In the genomic region with DNA sequence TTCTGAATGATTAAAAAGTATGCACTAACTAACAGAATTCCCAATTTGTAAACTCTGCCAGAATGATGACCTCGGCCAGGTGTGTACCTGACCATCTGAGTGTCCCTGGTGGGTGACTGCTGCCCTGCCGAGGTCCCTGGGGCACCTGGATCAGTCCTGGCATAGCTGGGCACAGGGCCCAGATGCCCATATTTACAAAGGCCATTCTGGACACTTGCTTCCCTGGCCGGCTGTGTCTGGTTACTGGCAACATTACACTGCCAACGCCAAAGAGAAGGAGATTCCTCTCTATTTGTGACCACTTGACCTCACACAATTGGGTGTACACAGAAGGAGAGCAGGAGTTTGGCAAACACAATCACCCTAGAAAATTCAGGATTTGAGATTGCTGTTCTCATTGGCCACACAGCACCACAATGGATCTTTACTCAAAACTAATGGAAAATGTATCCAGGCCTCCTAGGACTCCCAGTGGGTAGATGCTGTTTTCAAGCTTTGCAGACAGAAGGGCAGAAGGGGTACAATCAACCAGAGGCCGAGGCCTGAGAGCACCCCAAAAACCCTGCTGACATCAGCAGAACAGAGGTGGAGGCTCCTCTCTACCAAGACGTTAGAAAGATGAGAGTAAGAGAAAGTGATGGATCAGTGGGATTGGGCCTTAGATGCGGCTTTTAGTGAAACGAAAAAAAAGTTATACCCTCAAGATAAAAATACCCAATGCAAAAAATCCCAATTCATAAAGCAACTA, we compare ENCODE assay signal across 20 cellular contexts. TPM values are rescaled to one million over a fixed set of nuclear protein-coding genes. Genes with fewer than 3 reads are reported as not detected.
A peak's percentile ranks its signal among the peaks of the same experiment; 100 is the strongest.
DNase-seq lines count a peak whose midpoint lies in the region; ATAC-seq, FAIRE-seq and TF ChIP-seq lines count a peak whose summit lies in the region.
"Had no signal": no experiment of that assay in that cellular context is flagged by ENCODE, and none has a peak within 500 bp of the region (broad histone marks: within the 10 kb centered on the region; RNA-seq: fewer than 3 reads in every experiment).

No MANE protein-coding gene starts in this region.

- ATAC-seq in A549 (no peak), HG03045 (IDR thresholded peaks at IDR 0.05; ENCODE audit: unreplicated experiment) (no peak), mucosa of descending colon (no peak)
- ATAC-seq: GM23338, HCT116 had no signal

- H3K27ac ChIP-seq in A549 (no peak overlapping the region), osteoblast (ENCODE audit: low read depth, low read length) (no peak overlapping the region)

- H2AFZ ChIP-seq in osteoblast (ENCODE audit: low read length), result no peak overlapping the region
- H2AFZ ChIP-seq: GM23338 had no signal

- no peak overlapping the region for H3K4me3 ChIP-seq in A549
- no peak overlapping the region for H3K4me3 ChIP-seq in osteoblast (ENCODE audit: insufficient read depth, low read length)
- no peak overlapping the region for H3K4me3 ChIP-seq in mucosa of descending colon
- H3K4me3 ChIP-seq: GM23338 had no signal

- TF ChIP-seq RAD21 in A549 (conservative IDR thresholded peaks at IDR 0.05 in 1 of 2, IDR thresholded peaks at IDR 0.05 in 1 of 2), result no peak

- WGBS in A549 (ENCODE audit: missing lambda C conversion rate), result 32% methylated on average over 8 of the region's 8 CpGs

- intact Hi-C loops in mucosa of descending colon (cut with DNase I, micrococcal nuclease), result no loop called here

- H3K9me3 ChIP-seq in A549 (no peaks in the 10 kb centered on the region), osteoblast (ENCODE audit: low read depth, low read length) (no peaks in the 10 kb centered on the region), mucosa of descending colon (no peaks in the 10 kb centered on the region)
- H3K9me3 ChIP-seq: BE2C had no signal

- TF ChIP-seq CTCF in A549 (IDR thresholded peaks at IDR 0.05) (no peak), osteoblast (IDR thresholded peaks at IDR 0.05; ENCODE audit: extremely low read depth, low read depth, low read length) (no peak), mucosa of descending colon (IDR thresholded peaks at IDR 0.05) (no peak)

- no peaks in the 10 kb centered on the region for H3K79me2 ChIP-seq in osteoblast (ENCODE audit: insufficient read depth, low read length)

- H3K4me2 ChIP-seq in A549 (no peak overlapping the region), osteoblast (ENCODE audit: insufficient read depth, low read length) (no peak overlapping the region)
- H3K4me2 ChIP-seq: GM23338 had no signal

- TF ChIP-seq EP300 in A549 (IDR thresholded peaks at IDR 0.05), result no peak

- H3K4me1 ChIP-seq in A549, result no peaks in the 10 kb centered on the region
- H3K4me1 ChIP-seq in osteoblast (ENCODE audit: insufficient read depth, low read length), result no peaks in the 10 kb centered on the region
- H3K4me1 ChIP-seq in mucosa of descending colon (ENCODE audit: low read depth), result no peaks in the 10 kb centered on the region
- H3K4me1 ChIP-seq: BE2C had no signal

- TF ChIP-seq POLR2A in A549 (IDR thresholded peaks at IDR 0.05; ENCODE audit: low read length), result no peak

- H3K36me3 ChIP-seq in osteoblast (ENCODE audit: insufficient read depth, low read length) (no peaks in the 10 kb centered on the region), mucosa of descending colon (ENCODE audit: low read depth) (no peaks in the 10 kb centered on the region)
- H3K36me3 ChIP-seq: BE2C had no signal

- H4K20me1 ChIP-seq in osteoblast (ENCODE audit: insufficient read depth, low read length), result no peaks in the 10 kb centered on the region

- CTCF ChIA-PET in A549 (lab: Yijun Ruan, JAX), result interaction anchor here (3.8 kb wide), 1 partner anchor 16 kb away, joined by 14 read pairs; no protein-coding TSS in a partner anchor

- peaks cover 18% of the 10 kb centered on the region for H3K27me3 ChIP-seq in osteoblast (ENCODE audit: insufficient read depth, low read length)
- H3K27me3 ChIP-seq: BE2C had no signal

- POLR2A ChIA-PET in A549 (lab: Yijun Ruan, JAX), result no interaction called here

- DNase-seq in A549 (ENCODE audit: low read depth in 1 of 2, low spot score in 1 of 2) (no peak), NCI-H2029 (lab: John Stamatoyannopoulos, UW) (peak; percentile 31), cerebellum (ENCODE audit: low spot score) (peak; percentile 76), osteoblast (ENCODE audit: insufficient read length, low spot score, missing footprints) (peak; percentile 49), mucosa of descending colon (no peak), NCI-H187 (lab: John Stamatoyannopoulos, UW) (no peak), NCI-H1694 treated with DMSO at 0.1 percent for 48 hours (lab: John Stamatoyannopoulos, UW) (no peak)
- DNase-seq: BE2C; CD4-positive, alpha-beta T cell; COR-L47; DND-41; Karpas-422; MV-4-11; NCI-H1930; NCI-H524 treated with DMSO at 0.1 percent for 48 hours; Right ventricle myocardium superior had no signal

- FAIRE-seq in A549 (lab: Jason Lieb, UNC), result no peak
- FAIRE-seq: GM12891 had no signal

TF ChIP-seq in A549, 52 proteins besides CTCF, POLR2A, EP300 and RAD21:
- TF ChIP-seq, protein P1, sequence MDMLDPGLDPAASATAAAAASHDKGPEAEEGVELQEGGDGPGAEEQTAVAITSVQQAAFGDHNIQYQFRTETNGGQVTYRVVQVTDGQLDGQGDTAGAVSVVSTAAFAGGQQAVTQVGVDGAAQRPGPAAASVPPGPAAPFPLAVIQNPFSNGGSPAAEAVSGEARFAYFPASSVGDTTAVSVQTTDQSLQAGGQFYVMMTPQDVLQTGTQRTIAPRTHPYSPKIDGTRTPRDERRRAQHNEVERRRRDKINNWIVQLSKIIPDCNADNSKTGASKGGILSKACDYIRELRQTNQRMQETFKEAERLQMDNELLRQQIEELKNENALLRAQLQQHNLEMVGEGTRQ (IDR thresholded peaks at IDR 0.05), result no peak
- TF ChIP-seq MAFK (IDR thresholded peaks at IDR 0.05; ENCODE audit: partially characterized antibody) (peak; percentile 38), TFCP2L1 (CRISPR knock-in tag; IDR thresholded peaks at IDR 0.05) (no peak)
TF ChIP-seq in A549: peak in this region for 1.

RNA-seq across cellular contexts. Expression of a gene that starts 58.3 kb away (rescaled TPM):
- 3.7 and 5.3 TPM in 2 replicates for polyA plus RNA-seq in A549 (2011; rRNA removed)
- 3.5 and 3.6 TPM in 2 replicates for polyA plus RNA-seq in A549 (2012; cell fraction: cytosol; rRNA removed)
- 13.1 and 14.0 TPM in 2 replicates for polyA plus RNA-seq in A549 (2012; cell fraction: nucleus; rRNA removed)
- polyA plus RNA-seq in A549 (2017; fragmentation: RNase III; extraction: RNeasy Plus Mini Kit Qiagen cat#74134 plus additional on column Dnase treatment), result 5.5 to 8.9 TPM (median 7.3 TPM) in 3 replicates
- 3.3 and 4.9 TPM in 2 replicates for polyA minus RNA-seq in A549 (2011; rRNA and poly(A)+ RNA removed)
- total RNA-seq in cerebellum, result 39.7 TPM
- total RNA-seq in osteoblast, result 307 and 324 TPM in 2 replicates
- 10 to 100 TPM in 2 of 3 donors, 1 to 10 TPM in 1; 9.3 to 52.4 (median 11.9) TPM for total RNA-seq in mucosa of descending colon

Comparison
In these comparisons a context has a peak if more than half of its experiments do, and no peak if none do; other contexts are left out.
1. DNase-seq: peak in NCI-H2029 (single experiment), cerebellum (single experiment) and osteoblast (single experiment); none in A549 (0 of 2), mucosa of descending colon (0 of 3), NCI-H187 (0 of 2) and NCI-H1694 treated with DMSO at 0.1 percent for 48 hours (single experiment).